In genomic region chr9:93048706-93049448, GRCh38 we compare ENCODE assay signal across 31 cellular contexts. TPM values are rescaled to one million over a fixed set of nuclear protein-coding genes. Genes with fewer than 3 reads are reported as not detected.
DNase-seq lines count a peak whose midpoint lies in the region; ATAC-seq, FAIRE-seq and TF ChIP-seq lines count a peak whose summit lies in the region.
"Had no signal": no experiment of that assay in that cellular context is flagged by ENCODE, and none has a peak within 500 bp of the region (broad histone marks: within the 10 kb centered on the region; RNA-seq: fewer than 3 reads in every experiment).

No MANE protein-coding gene starts in this region.

- intact Hi-C loops in Right ventricle myocardium inferior (cut with DNase I): no loop called here
- intact Hi-C loops in cardiac septum (cut with DNase I): no loop called here
- intact Hi-C loops in activated CD8-positive, alpha-beta T cell treated with anti-CD3 and anti-CD28 coated beads for 36 hours (cut with micrococcal nuclease): no loop called here

- no peaks in the 10 kb centered on the region for H3K27me3 Mint-ChIP-seq in activated CD8-positive, alpha-beta T cell treated with anti-CD3 and anti-CD28 coated beads for 36 hours
- H3K27me3 Mint-ChIP-seq: IgD-negative memory B cell had no signal

- TF ChIP-seq CTCF in activated CD8-positive, alpha-beta T cell treated with anti-CD3 and anti-CD28 coated beads for 36 hours (IDR thresholded peaks at IDR 0.05): no peak
- TF ChIP-seq CTCF in liver (IDR thresholded peaks at IDR 0.05; ENCODE audit: low read depth, low read length, missing input control) (no peak), WERI-Rb-1 (IDR thresholded peaks at IDR 0.05; ENCODE audit: low read depth, low read length) (no peak)

- WGBS in liver: 49% methylated on average over 7 of the region's 7 CpGs

- POLR2A ChIA-PET in activated CD8-positive, alpha-beta T cell treated with anti-CD3 and anti-CD28 coated beads for 36 hours (lab: Charles Lee): interaction anchor here (1.3 to 2.3 kb wide), 3 partner anchors 8 to 43 kb away, joined by 3 to 6 read pairs (median 3); no protein-coding TSS in a partner anchor

- FAIRE-seq in GM12892 (lab: Jason Lieb, UNC): no peak
- FAIRE-seq: astrocyte, GM12891 had no signal

- H3K9ac ChIP-seq in liver (ENCODE audit: low read depth in 1 of 2, low read length in 2 of 2): no peak overlapping the region

- CTCF ChIA-PET in activated CD8-positive, alpha-beta T cell treated with anti-CD3 and anti-CD28 coated beads for 36 hours (lab: Charles Lee): interaction anchor here (1.1 to 1.5 kb wide), 2 partner anchors 9 to 11 kb away, joined by 3 to 4 read pairs; no protein-coding TSS in a partner anchor

- no peak for TF ChIP-seq POLR2A in GM12892 (IDR thresholded peaks at IDR 0.05; ENCODE audit: low read depth, low read length)

- H3K27ac ChIP-seq in liver (ENCODE audit: low read depth in 1 of 2, low read length in 2 of 2) (peak overlapping the region; percentile 75 to 78), WERI-Rb-1 (no peak overlapping the region)
- H3K27ac ChIP-seq: C4-2B, ovary, right atrium auricular region, spleen, thoracic aorta had no signal

- peaks cover 15% of the 10 kb centered on the region for H3K4me1 Mint-ChIP-seq in activated CD8-positive, alpha-beta T cell treated with anti-CD3 and anti-CD28 coated beads for 36 hours (ENCODE audit: low read depth)
- H3K4me1 Mint-ChIP-seq in stimulated activated effector memory CD8-positive, alpha-beta T cell treated with anti-CD3 and anti-CD28 coated beads, Interleukin-12 subunit alpha, Interleukin-12 subunit beta, amount 100 ng/mL, for 72 hours: peaks cover 26% of the 10 kb centered on the region

- no peak overlapping the region for H3K27ac Mint-ChIP-seq in activated CD8-positive, alpha-beta T cell treated with anti-CD3 and anti-CD28 coated beads for 36 hours
- peak overlapping the region; percentile 62 for H3K27ac Mint-ChIP-seq in stimulated activated effector memory CD8-positive, alpha-beta T cell treated with anti-CD3 and anti-CD28 coated beads, Interleukin-12 subunit alpha, Interleukin-12 subunit beta, amount 100 ng/mL, for 72 hours

- no peak overlapping the region for H3K4me3 Mint-ChIP-seq in activated CD8-positive, alpha-beta T cell treated with anti-CD3 and anti-CD28 coated beads for 36 hours
- no peak overlapping the region for H3K4me3 Mint-ChIP-seq in stimulated activated effector memory CD8-positive, alpha-beta T cell treated with anti-CD3 and anti-CD28 coated beads, Interleukin-12 subunit alpha, Interleukin-12 subunit beta, amount 100 ng/mL, for 72 hours
- H3K4me3 Mint-ChIP-seq: activated T-cell treated with anti-CD3 and anti-CD28 coated beads, Interleukin-2, amount 50 U/mL, for 4 hours had no signal

- H3K36me3 ChIP-seq in liver (ENCODE audit: control insufficient read depth in 4 of 4, insufficient read depth in 3 of 4, low read depth in 1 of 4, low read length in 3 of 4) (no peaks in the 10 kb centered on the region), WERI-Rb-1 (no peaks in the 10 kb centered on the region)
- H3K36me3 ChIP-seq: ovary, right atrium auricular region, spleen, thoracic aorta had no signal

- no peaks in the 10 kb centered on the region for H3K27me3 ChIP-seq in liver (ENCODE audit: control insufficient read depth in 4 of 4, insufficient read depth in 4 of 4, low read length in 3 of 4)
- H3K27me3 ChIP-seq in WERI-Rb-1 (ENCODE audit: insufficient read depth, low read depth, severe bottlenecking): no peaks in the 10 kb centered on the region
- H3K27me3 ChIP-seq: ovary, right atrium auricular region, spleen had no signal

- H3K9me3 Mint-ChIP-seq in activated CD8-positive, alpha-beta T cell treated with anti-CD3 and anti-CD28 coated beads for 36 hours: no peaks in the 10 kb centered on the region
- H3K9me3 Mint-ChIP-seq in stimulated activated effector memory CD8-positive, alpha-beta T cell treated with anti-CD3 and anti-CD28 coated beads, Interleukin-12 subunit alpha, Interleukin-12 subunit beta, amount 100 ng/mL, for 72 hours: no peaks in the 10 kb centered on the region
- H3K9me3 Mint-ChIP-seq: activated T-cell treated with anti-CD3 and anti-CD28 coated beads, Interleukin-2, amount 50 U/mL, for 4 hours; IgD-negative memory B cell had no signal

- H3K4me1 ChIP-seq in liver (ENCODE audit: control insufficient read depth in 4 of 4, insufficient read depth in 4 of 4, low read length in 3 of 4): peaks cover 0 to 18% (median 16%) of the 10 kb centered on the region in 4 donors

- DNase-seq in Right ventricle myocardium inferior (ENCODE audit: missing footprints): peak; percentile 7
- DNase-seq in cardiac septum (ENCODE audit: low spot score): no peak
- no peak for DNase-seq in activated CD8-positive, alpha-beta T cell treated with anti-CD3 and anti-CD28 coated beads for 36 hours
- DNase-seq in stimulated activated effector memory CD8-positive, alpha-beta T cell treated with anti-CD3 and anti-CD28 coated beads, Interleukin-12 subunit alpha, Interleukin-12 subunit beta, amount 100 ng/mL, for 72 hours (ENCODE audit: low spot score in 2 of 2): no peak
- no peak for DNase-seq in SKM-1 (lab: John Stamatoyannopoulos, UW; ENCODE audit: unreplicated experiment)
- no peak for DNase-seq in WERI-Rb-1
- no peak for DNase-seq in GM12892 (ENCODE audit: insufficient read length)
- DNase-seq: ACHN; activated naive CD4-positive, alpha-beta T cell treated with Interleukin-2 at 50 U/mL for 16 hours; activated T-cell treated with anti-CD3 and anti-CD28 coated beads, Interleukin-2, amount 50 U/mL, for 4 hours; cerebellar nuclear complex; glutamatergic neuron; kidney glomerular epithelial cell; mesenchymal stem cell; NCI-H1092 treated with DMSO at 0.1 percent for 48 hours; NCI-H2029 treated with DMSO at 0.1 percent for 48 hours; NCI-H345; NCI-H774; PC-3; spleen; stimulated activated CD4-positive, alpha-beta T cell treated with anti-CD3 and anti-CD28 coated beads, Interleukin-2, amount 100 ng/mL, for 48 hours; stimulated activated naive CD4-positive, alpha-beta T cell had no signal

- no peak for TF ChIP-seq RAD21 in liver (IDR thresholded peaks at IDR 0.05)

- H3K9me3 ChIP-seq in liver (ENCODE audit: control insufficient read depth in 4 of 4, low read length in 3 of 4) (no peaks in the 10 kb centered on the region), WERI-Rb-1 (ENCODE audit: severe bottlenecking) (no peaks in the 10 kb centered on the region)
- H3K9me3 ChIP-seq: ovary, spleen, thoracic aorta had no signal

- H3K36me3 Mint-ChIP-seq in activated CD8-positive, alpha-beta T cell treated with anti-CD3 and anti-CD28 coated beads for 36 hours (ENCODE audit: low read depth): no peaks in the 10 kb centered on the region
- no peaks in the 10 kb centered on the region for H3K36me3 Mint-ChIP-seq in stimulated activated effector memory CD8-positive, alpha-beta T cell treated with anti-CD3 and anti-CD28 coated beads, Interleukin-12 subunit alpha, Interleukin-12 subunit beta, amount 100 ng/mL, for 72 hours

- H3K4me3 ChIP-seq in liver (ENCODE audit: low read depth in 1 of 3, low read length in 3 of 3) (no peak overlapping the region), WERI-Rb-1 (ENCODE audit: low read depth, low read length) (no peak overlapping the region)
- H3K4me3 ChIP-seq: ovary, right atrium auricular region, spleen, thoracic aorta had no signal

- ATAC-seq in Right ventricle myocardium inferior: no peak
- ATAC-seq in activated CD8-positive, alpha-beta T cell treated with anti-CD3 and anti-CD28 coated beads for 36 hours: peak; percentile 41
- ATAC-seq in stimulated activated effector memory CD8-positive, alpha-beta T cell treated with anti-CD3 and anti-CD28 coated beads, Interleukin-12 subunit alpha, Interleukin-12 subunit beta, amount 100 ng/mL, for 72 hours: peak; percentile 46
- ATAC-seq: activated CD4-positive, CD25-positive, alpha-beta regulatory T cell treated with anti-CD3 and anti-CD28 coated beads, Interleukin-2, amount 50 U/mL, for 24 hours; activated T-cell treated with anti-CD3 and anti-CD28 coated beads, Interleukin-2, amount 50 U/mL, for 4 hours; PC-3 had no signal

TF ChIP-seq in liver, 16 proteins besides CTCF, POLR2A, EP300 and RAD21:
- TF ChIP-seq TAF1 (conservative IDR thresholded peaks at IDR 0.05): no peak
- peak; percentile 40 for TF ChIP-seq YY1 (IDR thresholded peaks at IDR 0.05)
- peak in 1 of 2 donors; percentile 38 for TF ChIP-seq HNF4A (conservative IDR thresholded peaks at IDR 0.05)

RNA-seq across cellular contexts. Expression of gene SUSD3, which starts 9.6 kb away (rescaled TPM):
- total RNA-seq in Right ventricle myocardium inferior: 1.7 TPM
- total RNA-seq in cardiac septum: 1.1 TPM
- total RNA-seq in activated CD8-positive, alpha-beta T cell treated with anti-CD3 and anti-CD28 coated beads for 36 hours: 10 to 100 TPM; 34.6 to 36.7 TPM
- total RNA-seq in liver: 1 to 10 TPM; 4.1 to 9.7 TPM
- polyA plus RNA-seq in liver: 10 to 100 TPM; 13.9 to 19.2 TPM
- 17.7 TPM for polyA plus RNA-seq in GM12892 (2012; ENCODE audit: missing spikeins)
- total RNA-seq: astrocyte had no signal

RNA-seq across cellular contexts. Expression of gene CARD19, which starts 47.1 kb away (rescaled TPM):
- 27.1 TPM for total RNA-seq in Right ventricle myocardium inferior
- total RNA-seq in cardiac septum: 45.1 TPM
- 10 to 100 TPM; 42.9 to 43.4 TPM for total RNA-seq in activated CD8-positive, alpha-beta T cell treated with anti-CD3 and anti-CD28 coated beads for 36 hours
- total RNA-seq in liver: 10 to 100 TPM; 13.0 to 15.5 TPM
- polyA plus RNA-seq in liver: 10 to 100 TPM; 17.2 to 18.2 TPM
- 5.3 TPM for polyA plus RNA-seq in GM12892 (2012; ENCODE audit: missing spikeins)
